ENCODE assay signal across 28 cellular contexts in the genomic region with DNA sequence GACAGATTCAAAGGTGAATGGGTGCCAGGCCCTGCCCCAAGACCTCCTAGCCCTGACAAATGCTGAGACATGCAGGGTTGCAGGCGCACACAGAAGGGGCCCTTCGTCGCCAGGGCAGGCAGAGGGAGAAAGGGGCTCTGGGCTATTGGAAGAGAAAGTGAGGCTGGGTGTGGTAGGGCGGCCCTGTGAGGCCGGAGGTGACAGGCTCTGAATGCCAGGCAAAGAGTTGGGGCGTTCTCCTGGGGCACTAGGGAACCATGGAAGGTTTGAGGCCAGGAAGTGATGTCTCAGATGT. TPM values are rescaled to one million over a fixed set of nuclear protein-coding genes. Genes with fewer than 3 reads are reported as not detected.
"Had no signal": no experiment of that assay in that cellular context is flagged by ENCODE, and none has a peak within 500 bp of the region (broad histone marks: within the 10 kb centered on the region; RNA-seq: fewer than 3 reads in every experiment).

No MANE protein-coding gene starts in this region.

- DNase-seq: activated CD4-positive, alpha-beta T cell treated with anti-CD3 and anti-CD28 coated beads for 48 hours; activated CD4-positive, alpha-beta T cell treated with anti-CD3 and anti-CD28 coated beads, Interleukin-2, amount 50 U/mL, for 48 hours; activated CD8-positive, alpha-beta memory T cell treated with anti-CD3 and anti-CD28 coated beads for 24 hours; activated effector memory CD4-positive, alpha-beta T cell treated with anti-CD3 and anti-CD28 coated beads, Interleukin-2, amount 50 U/mL, for 16 hours; activated naive CD4-positive, alpha-beta T cell treated with anti-CD3 and anti-CD28 coated beads for 36 hours; activated naive CD8-positive, alpha-beta T cell treated with anti-CD3 and anti-CD28 coated beads for 36 hours; activated T-cell treated with anti-CD3 and anti-CD28 coated beads, Interleukin-2, amount 50 U/mL, for 1 hour; adrenal gland; aorta; body of pancreas; dorsolateral prefrontal cortex; effector memory CD4-positive, alpha-beta T cell; gastrocnemius medialis; glutamatergic neuron; left cardiac atrium; left ventricle myocardium superior; right cardiac atrium; stimulated activated naive CD8-positive, alpha-beta T cell treated with anti-CD3 and anti-CD28 coated beads, Interleukin-15, Interleukin-2, amounts not matched to agents 100 U/mL and 50 U/mL, for 24 hours; T-helper 9 cell; upper lobe of left lung; WERI-Rb-1 had no signal

- H3K4me2 ChIP-seq: neural progenitor cell had no signal

- ATAC-seq: activated CD4-positive, CD25-positive, alpha-beta regulatory T cell treated with anti-CD3 and anti-CD28 coated beads, Interleukin-2, amount 50 U/mL, for 24 hours; body of pancreas; gastrocnemius medialis; stimulated activated naive CD8-positive, alpha-beta T cell treated with anti-CD3 and anti-CD28 coated beads, Interleukin-15, Interleukin-2, amounts not matched to agents 100 U/mL and 50 U/mL, for 24 hours had no signal

- H3K36me3 Mint-ChIP-seq: activated naive CD8-positive, alpha-beta T cell treated with anti-CD3 and anti-CD28 coated beads for 36 hours; neural progenitor cell had no signal

- H3K9me3 Mint-ChIP-seq: activated naive CD4-positive, alpha-beta T cell treated with anti-CD3 and anti-CD28 coated beads for 36 hours; activated naive CD8-positive, alpha-beta T cell treated with anti-CD3 and anti-CD28 coated beads for 36 hours; neural progenitor cell had no signal

- H3K4me3 Mint-ChIP-seq: activated naive CD4-positive, alpha-beta T cell treated with anti-CD3 and anti-CD28 coated beads for 36 hours; activated naive CD8-positive, alpha-beta T cell treated with anti-CD3 and anti-CD28 coated beads for 36 hours; activated T-helper 1 cell treated with anti-CD3 and anti-CD28 coated beads, Interleukin-12 subunit alpha, Interleukin-12 subunit beta, Interleukin-2, Interleukin-4 antibody, amounts not matched to agents 30 ng/mL and 10 ng/mL and 1 ng/mL, durations not matched to agents 14 hours and 24 hours and 36 hours; neural progenitor cell; T-helper 1 cell treated with Interleukin-12 subunit alpha and Interleukin-12 subunit beta and Interleukin-4 antibody, amounts not matched to agents 30 μg/mL and 1 μg/mL, for 36 hours had no signal

- H3K9me3 ChIP-seq: adrenal gland, body of pancreas, gastrocnemius medialis, upper lobe of left lung, vagina had no signal

- H3K27ac ChIP-seq: adrenal gland, body of pancreas, coronary artery, dorsolateral prefrontal cortex, gastrocnemius medialis, neural progenitor cell, upper lobe of left lung, vagina, WERI-Rb-1 had no signal

- H2AFZ ChIP-seq: neural progenitor cell had no signal

- H3K4me3 ChIP-seq: adrenal gland, body of pancreas, coronary artery, dorsolateral prefrontal cortex, gastrocnemius medialis, neural progenitor cell, upper lobe of left lung, vagina had no signal

- H3K27me3 ChIP-seq: adrenal gland, body of pancreas, gastrocnemius medialis, neural progenitor cell, upper lobe of left lung, vagina had no signal

- H3K27me3 Mint-ChIP-seq: activated naive CD8-positive, alpha-beta T cell treated with anti-CD3 and anti-CD28 coated beads for 36 hours had no signal

- H3K36me3 ChIP-seq: adrenal gland, gastrocnemius medialis, neural progenitor cell, upper lobe of left lung, vagina, WERI-Rb-1 had no signal

- H3K4me1 Mint-ChIP-seq: activated naive CD8-positive, alpha-beta T cell treated with anti-CD3 and anti-CD28 coated beads for 36 hours had no signal

- H3K27ac Mint-ChIP-seq: activated naive CD4-positive, alpha-beta T cell treated with anti-CD3 and anti-CD28 coated beads for 36 hours; activated naive CD8-positive, alpha-beta T cell treated with anti-CD3 and anti-CD28 coated beads for 36 hours; activated T-helper 1 cell treated with anti-CD3 and anti-CD28 coated beads, Interleukin-12 subunit alpha, Interleukin-12 subunit beta, Interleukin-2, Interleukin-4 antibody, amounts not matched to agents 30 ng/mL and 10 ng/mL and 1 ng/mL, durations not matched to agents 14 hours and 24 hours and 36 hours; neural progenitor cell; T-helper 1 cell treated with Interleukin-12 subunit alpha and Interleukin-12 subunit beta and Interleukin-4 antibody, amounts not matched to agents 30 μg/mL and 1 μg/mL, for 36 hours had no signal

- H3K4me1 ChIP-seq: adrenal gland, body of pancreas, gastrocnemius medialis, upper lobe of left lung had no signal

- H3K9ac ChIP-seq: neural progenitor cell had no signal

RNA-seq across cellular contexts. Expression of gene NXPH3, which starts 26.4 kb away (rescaled TPM):
- total RNA-seq: activated T-helper 1 cell treated with anti-CD3 and anti-CD28 coated beads, Interleukin-12 subunit alpha, Interleukin-12 subunit beta, Interleukin-2, Interleukin-4 antibody, amounts not matched to agents 30 ng/mL and 10 ng/mL and 1 ng/mL, durations not matched to agents 14 hours and 24 hours and 36 hours had no signal

RNA-seq across cellular contexts. Expression of gene NGFR, which starts 54.2 kb away (rescaled TPM):
- total RNA-seq: epithelial cell of proximal tubule had no signal
